Comparison of ENCODE assay signal across 2 cellular contexts in genomic region chr11:126578021-126578420, GRCh38.
TF ChIP-seq lines count a peak whose summit lies in the region.

No MANE protein-coding gene starts in this region.

TF ChIP-seq in SK-N-SH, 30 proteins besides CTCF, POLR2A, EP300 and RAD21:
- TF ChIP-seq ZBTB33 (IDR thresholded peaks at IDR 0.05; ENCODE audit: borderline replicate concordance, low read depth) (no peak), MAX (IDR thresholded peaks at IDR 0.05; ENCODE audit: low read depth) (no peak), SMC3 (IDR thresholded peaks at IDR 0.05; ENCODE audit: low read depth, low read length) (no peak), IRF3 (IDR thresholded peaks at IDR 0.05; ENCODE audit: low read depth, low read length) (no peak), MXI1 (IDR thresholded peaks at IDR 0.05; ENCODE audit: low read depth, low read length) (no peak)
TF ChIP-seq in SK-N-SH: peak in this region for 0.

TF ChIP-seq in SK-N-SH treated with all-trans-retinoic acid at 6 μM for 48 hours, 23 proteins besides CTCF, POLR2A, EP300 and RAD21:
- TF ChIP-seq CSDC2 (CRISPR knock-in tag; IDR thresholded peaks at IDR 0.05) (no peak), PPARA (CRISPR knock-in tag; IDR thresholded peaks at IDR 0.05; ENCODE audit: borderline replicate concordance) (no peak), ZFP30 (CRISPR knock-in tag; IDR thresholded peaks at IDR 0.05) (no peak), GLIS3 (CRISPR knock-in tag; IDR thresholded peaks at IDR 0.05) (no peak), TSHZ2 (CRISPR knock-in tag; IDR thresholded peaks at IDR 0.05) (no peak), BACH2 (CRISPR knock-in tag; IDR thresholded peaks at IDR 0.05; ENCODE audit: borderline replicate concordance) (no peak), ZNF565 (CRISPR knock-in tag; conservative IDR thresholded peaks at IDR 0.05; ENCODE audit: low read depth) (no peak), ISL1 (CRISPR knock-in tag; IDR thresholded peaks at IDR 0.05) (no peak), POU6F1 (CRISPR knock-in tag; IDR thresholded peaks at IDR 0.05; ENCODE audit: borderline replicate concordance, low read depth) (no peak)
